8 cellular contexts compared by ENCODE assay signal in genomic region chrX:33434256-33435092, GRCh38.
DNase-seq lines count a peak whose midpoint lies in the region; ATAC-seq and TF ChIP-seq lines count a peak whose summit lies in the region.

No MANE protein-coding gene starts in this region.

- TF ChIP-seq CTCF in HL-60 (IDR thresholded peaks at IDR 0.05; ENCODE audit: insufficient read depth, low read length) (peak; percentile 68), right atrium auricular region (IDR thresholded peaks at IDR 0.05) (peak; percentile 89 to 93), sigmoid colon (IDR thresholded peaks at IDR 0.05) (peak; percentile 28 to 73 (median 60))

- H3K4me3 ChIP-seq in HL-60 (replicated peaks; ENCODE audit: insufficient read depth, low read length), result no peak overlapping the region
- no peak overlapping the region for H3K4me3 ChIP-seq in right atrium auricular region
- H3K4me3 ChIP-seq in sigmoid colon, result no peak overlapping the region

- intact Hi-C loops in Right ventricle myocardium inferior (cut with DNase I) (loop anchor here (5.0 kb wide), 1 partner anchor 868 kb away; no protein-coding TSS in a partner anchor), cardiac septum (cut with DNase I) (loop anchor here (10.0 kb wide), 1 partner anchor 860 kb away; no protein-coding TSS in a partner anchor), sigmoid colon (cut with DNase I) (loop anchor here (2.0 kb wide), 1 partner anchor 866 kb away; no protein-coding TSS in a partner anchor)

- H3K4me1 ChIP-seq in right atrium auricular region, result no peaks in the 10 kb centered on the region
- H3K4me1 ChIP-seq in sigmoid colon, result no peaks in the 10 kb centered on the region

- WGBS in sigmoid colon, 2 donors, result 29 to 38% methylated on average over 11 of the region's 11 CpGs

- H3K36me3 ChIP-seq in right atrium auricular region (no peaks in the 10 kb centered on the region), sigmoid colon (no peaks in the 10 kb centered on the region)

- peak; percentile 52 for ATAC-seq in Right ventricle myocardium inferior

- TF ChIP-seq POLR2A in sigmoid colon (IDR thresholded peaks at IDR 0.05), result no peak

- no peak for TF ChIP-seq EP300 in sigmoid colon (IDR thresholded peaks at IDR 0.05)

- no peaks in the 10 kb centered on the region for H3K9me3 ChIP-seq in right atrium auricular region
- no peaks in the 10 kb centered on the region for H3K9me3 ChIP-seq in sigmoid colon

- no peaks in the 10 kb centered on the region for H3K27me3 ChIP-seq in HL-60 (ENCODE audit: insufficient read depth, poor library complexity, severe bottlenecking)
- H3K27me3 ChIP-seq in right atrium auricular region, result no peaks in the 10 kb centered on the region
- H3K27me3 ChIP-seq in sigmoid colon, result no peaks in the 10 kb centered on the region

- H3K27ac ChIP-seq in HL-60 (replicated peaks) (no peak overlapping the region), right atrium auricular region (no peak overlapping the region), sigmoid colon (no peak overlapping the region)

- DNase-seq in Right ventricle myocardium inferior (ENCODE audit: missing footprints), result no peak
- DNase-seq in cardiac septum (ENCODE audit: low spot score), result no peak
- peak in 1 of 2 experiments; percentile 40 for DNase-seq in HL-60 (ENCODE audit: low read depth in 1 of 2, low spot score in 1 of 2)
- peak; percentile 79 for DNase-seq in OCI-M1 (lab: John Stamatoyannopoulos, UW)
- DNase-seq in amygdala (lab: John Stamatoyannopoulos, UW), result peak in 43 of 56 donors; percentile 0 to 74 (median 9)
- peak; percentile 71 for DNase-seq in right atrium auricular region (ENCODE audit: low spot score)
- peak; percentile 73 for DNase-seq in sigmoid colon
- no peak for DNase-seq in NCI-H1048 (lab: John Stamatoyannopoulos, UW)

Comparison
In these comparisons a context has a peak if more than half of its experiments do, and no peak if none do; other contexts are left out.
1. DNase-seq: peak in OCI-M1 (single experiment), amygdala (43 of 56), right atrium auricular region (single experiment) and sigmoid colon (single experiment); none in Right ventricle myocardium inferior (single experiment), cardiac septum (single experiment) and NCI-H1048 (single experiment).
2. Peak in every context shown above with its lines, with median percentiles within 50 percentile points of each other: CTCF ChIP-seq.